2 cellular contexts compared by ENCODE assay signal in the genomic region with DNA sequence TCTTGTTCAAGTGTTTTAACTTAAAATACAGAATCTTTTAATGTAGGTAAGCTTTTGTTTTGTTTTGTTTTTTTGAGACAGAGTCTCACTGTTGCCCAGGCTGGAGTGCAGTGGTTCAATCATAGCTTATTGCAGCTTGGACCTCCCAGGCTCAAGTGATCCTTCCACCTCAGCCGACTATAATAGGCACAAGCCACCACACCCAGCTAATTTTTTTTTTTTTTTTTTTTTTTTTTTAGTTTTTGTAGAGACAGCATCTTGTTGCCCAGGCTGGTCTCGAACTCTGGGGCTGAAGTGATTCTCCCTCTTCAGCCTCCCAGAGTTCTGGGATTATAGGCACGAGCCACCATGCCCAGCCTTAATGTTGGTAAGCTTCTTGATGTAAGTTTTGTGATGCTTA.
TF ChIP-seq lines count a peak whose summit lies in the region.

No MANE protein-coding gene starts in this region.

TF ChIP-seq in SK-N-SH, 30 proteins besides CTCF, POLR2A, EP300 and RAD21 (continued from another document):
- TF ChIP-seq, protein P1, sequence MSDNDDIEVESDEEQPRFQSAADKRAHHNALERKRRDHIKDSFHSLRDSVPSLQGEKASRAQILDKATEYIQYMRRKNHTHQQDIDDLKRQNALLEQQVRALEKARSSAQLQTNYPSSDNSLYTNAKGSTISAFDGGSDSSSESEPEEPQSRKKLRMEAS (IDR thresholded peaks at IDR 0.05; ENCODE audit: low read depth), result no peak
- TF ChIP-seq JUND (IDR thresholded peaks at IDR 0.05), result no peak
- TF ChIP-seq GABPA (IDR thresholded peaks at IDR 0.05; ENCODE audit: low read depth), result no peak
- TF ChIP-seq, protein P2, sequence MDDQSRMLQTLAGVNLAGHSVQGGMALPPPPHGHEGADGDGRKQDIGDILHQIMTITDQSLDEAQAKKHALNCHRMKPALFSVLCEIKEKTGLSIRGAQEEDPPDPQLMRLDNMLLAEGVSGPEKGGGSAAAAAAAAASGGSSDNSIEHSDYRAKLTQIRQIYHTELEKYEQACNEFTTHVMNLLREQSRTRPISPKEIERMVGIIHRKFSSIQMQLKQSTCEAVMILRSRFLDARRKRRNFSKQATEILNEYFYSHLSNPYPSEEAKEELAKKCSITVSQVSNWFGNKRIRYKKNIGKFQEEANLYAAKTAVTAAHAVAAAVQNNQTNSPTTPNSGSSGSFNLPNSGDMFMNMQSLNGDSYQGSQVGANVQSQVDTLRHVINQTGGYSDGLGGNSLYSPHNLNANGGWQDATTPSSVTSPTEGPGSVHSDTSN (IDR thresholded peaks at IDR 0.05), result no peak
- TF ChIP-seq MXI1 (IDR thresholded peaks at IDR 0.05; ENCODE audit: low read depth, low read length), result no peak
- TF ChIP-seq, protein P3, sequence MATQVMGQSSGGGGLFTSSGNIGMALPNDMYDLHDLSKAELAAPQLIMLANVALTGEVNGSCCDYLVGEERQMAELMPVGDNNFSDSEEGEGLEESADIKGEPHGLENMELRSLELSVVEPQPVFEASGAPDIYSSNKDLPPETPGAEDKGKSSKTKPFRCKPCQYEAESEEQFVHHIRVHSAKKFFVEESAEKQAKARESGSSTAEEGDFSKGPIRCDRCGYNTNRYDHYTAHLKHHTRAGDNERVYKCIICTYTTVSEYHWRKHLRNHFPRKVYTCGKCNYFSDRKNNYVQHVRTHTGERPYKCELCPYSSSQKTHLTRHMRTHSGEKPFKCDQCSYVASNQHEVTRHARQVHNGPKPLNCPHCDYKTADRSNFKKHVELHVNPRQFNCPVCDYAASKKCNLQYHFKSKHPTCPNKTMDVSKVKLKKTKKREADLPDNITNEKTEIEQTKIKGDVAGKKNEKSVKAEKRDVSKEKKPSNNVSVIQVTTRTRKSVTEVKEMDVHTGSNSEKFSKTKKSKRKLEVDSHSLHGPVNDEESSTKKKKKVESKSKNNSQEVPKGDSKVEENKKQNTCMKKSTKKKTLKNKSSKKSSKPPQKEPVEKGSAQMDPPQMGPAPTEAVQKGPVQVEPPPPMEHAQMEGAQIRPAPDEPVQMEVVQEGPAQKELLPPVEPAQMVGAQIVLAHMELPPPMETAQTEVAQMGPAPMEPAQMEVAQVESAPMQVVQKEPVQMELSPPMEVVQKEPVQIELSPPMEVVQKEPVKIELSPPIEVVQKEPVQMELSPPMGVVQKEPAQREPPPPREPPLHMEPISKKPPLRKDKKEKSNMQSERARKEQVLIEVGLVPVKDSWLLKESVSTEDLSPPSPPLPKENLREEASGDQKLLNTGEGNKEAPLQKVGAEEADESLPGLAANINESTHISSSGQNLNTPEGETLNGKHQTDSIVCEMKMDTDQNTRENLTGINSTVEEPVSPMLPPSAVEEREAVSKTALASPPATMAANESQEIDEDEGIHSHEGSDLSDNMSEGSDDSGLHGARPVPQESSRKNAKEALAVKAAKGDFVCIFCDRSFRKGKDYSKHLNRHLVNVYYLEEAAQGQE (IDR thresholded peaks at IDR 0.05; ENCODE audit: low read depth, low read length), result no peak
- no peak for TF ChIP-seq RFX5 (IDR thresholded peaks at IDR 0.05; ENCODE audit: low read length)
- no peak for TF ChIP-seq RCOR1 (IDR thresholded peaks at IDR 0.05; ENCODE audit: low read length)
- TF ChIP-seq SMC3 (IDR thresholded peaks at IDR 0.05; ENCODE audit: low read depth, low read length), result no peak
- TF ChIP-seq SIN3A (IDR thresholded peaks at IDR 0.05; ENCODE audit: borderline replicate concordance, low read depth, low read length), result no peak
- TF ChIP-seq, protein P4, sequence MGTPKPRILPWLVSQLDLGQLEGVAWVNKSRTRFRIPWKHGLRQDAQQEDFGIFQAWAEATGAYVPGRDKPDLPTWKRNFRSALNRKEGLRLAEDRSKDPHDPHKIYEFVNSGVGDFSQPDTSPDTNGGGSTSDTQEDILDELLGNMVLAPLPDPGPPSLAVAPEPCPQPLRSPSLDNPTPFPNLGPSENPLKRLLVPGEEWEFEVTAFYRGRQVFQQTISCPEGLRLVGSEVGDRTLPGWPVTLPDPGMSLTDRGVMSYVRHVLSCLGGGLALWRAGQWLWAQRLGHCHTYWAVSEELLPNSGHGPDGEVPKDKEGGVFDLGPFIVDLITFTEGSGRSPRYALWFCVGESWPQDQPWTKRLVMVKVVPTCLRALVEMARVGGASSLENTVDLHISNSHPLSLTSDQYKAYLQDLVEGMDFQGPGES (IDR thresholded peaks at IDR 0.05; ENCODE audit: low read depth, low read length), result no peak
- TF ChIP-seq, protein P5, sequence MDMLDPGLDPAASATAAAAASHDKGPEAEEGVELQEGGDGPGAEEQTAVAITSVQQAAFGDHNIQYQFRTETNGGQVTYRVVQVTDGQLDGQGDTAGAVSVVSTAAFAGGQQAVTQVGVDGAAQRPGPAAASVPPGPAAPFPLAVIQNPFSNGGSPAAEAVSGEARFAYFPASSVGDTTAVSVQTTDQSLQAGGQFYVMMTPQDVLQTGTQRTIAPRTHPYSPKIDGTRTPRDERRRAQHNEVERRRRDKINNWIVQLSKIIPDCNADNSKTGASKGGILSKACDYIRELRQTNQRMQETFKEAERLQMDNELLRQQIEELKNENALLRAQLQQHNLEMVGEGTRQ (IDR thresholded peaks at IDR 0.05; ENCODE audit: borderline replicate concordance, low read depth, low read length), result no peak
- TF ChIP-seq, protein P6, sequence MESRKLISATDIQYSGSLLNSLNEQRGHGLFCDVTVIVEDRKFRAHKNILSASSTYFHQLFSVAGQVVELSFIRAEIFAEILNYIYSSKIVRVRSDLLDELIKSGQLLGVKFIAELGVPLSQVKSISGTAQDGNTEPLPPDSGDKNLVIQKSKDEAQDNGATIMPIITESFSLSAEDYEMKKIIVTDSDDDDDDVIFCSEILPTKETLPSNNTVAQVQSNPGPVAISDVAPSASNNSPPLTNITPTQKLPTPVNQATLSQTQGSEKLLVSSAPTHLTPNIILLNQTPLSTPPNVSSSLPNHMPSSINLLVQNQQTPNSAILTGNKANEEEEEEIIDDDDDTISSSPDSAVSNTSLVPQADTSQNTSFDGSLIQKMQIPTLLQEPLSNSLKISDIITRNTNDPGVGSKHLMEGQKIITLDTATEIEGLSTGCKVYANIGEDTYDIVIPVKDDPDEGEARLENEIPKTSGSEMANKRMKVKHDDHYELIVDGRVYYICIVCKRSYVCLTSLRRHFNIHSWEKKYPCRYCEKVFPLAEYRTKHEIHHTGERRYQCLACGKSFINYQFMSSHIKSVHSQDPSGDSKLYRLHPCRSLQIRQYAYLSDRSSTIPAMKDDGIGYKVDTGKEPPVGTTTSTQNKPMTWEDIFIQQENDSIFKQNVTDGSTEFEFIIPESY (IDR thresholded peaks at IDR 0.05; ENCODE audit: borderline replicate concordance, low read depth), result no peak
- no peak for TF ChIP-seq NRF1 (IDR thresholded peaks at IDR 0.05; ENCODE audit: low read depth, low read length)
- no peak for TF ChIP-seq TEAD4 (IDR thresholded peaks at IDR 0.05; ENCODE audit: borderline replicate concordance, insufficient read depth)

TF ChIP-seq in SK-N-SH treated with all-trans-retinoic acid at 6 μM for 48 hours, 23 proteins besides CTCF, POLR2A, EP300 and RAD21 (continued from another document):
- TF ChIP-seq, protein P7, sequence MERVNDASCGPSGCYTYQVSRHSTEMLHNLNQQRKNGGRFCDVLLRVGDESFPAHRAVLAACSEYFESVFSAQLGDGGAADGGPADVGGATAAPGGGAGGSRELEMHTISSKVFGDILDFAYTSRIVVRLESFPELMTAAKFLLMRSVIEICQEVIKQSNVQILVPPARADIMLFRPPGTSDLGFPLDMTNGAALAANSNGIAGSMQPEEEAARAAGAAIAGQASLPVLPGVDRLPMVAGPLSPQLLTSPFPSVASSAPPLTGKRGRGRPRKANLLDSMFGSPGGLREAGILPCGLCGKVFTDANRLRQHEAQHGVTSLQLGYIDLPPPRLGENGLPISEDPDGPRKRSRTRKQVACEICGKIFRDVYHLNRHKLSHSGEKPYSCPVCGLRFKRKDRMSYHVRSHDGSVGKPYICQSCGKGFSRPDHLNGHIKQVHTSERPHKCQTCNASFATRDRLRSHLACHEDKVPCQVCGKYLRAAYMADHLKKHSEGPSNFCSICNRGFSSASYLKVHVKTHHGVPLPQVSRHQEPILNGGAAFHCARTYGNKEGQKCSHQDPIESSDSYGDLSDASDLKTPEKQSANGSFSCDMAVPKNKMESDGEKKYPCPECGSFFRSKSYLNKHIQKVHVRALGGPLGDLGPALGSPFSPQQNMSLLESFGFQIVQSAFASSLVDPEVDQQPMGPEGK (CRISPR knock-in tag; IDR thresholded peaks at IDR 0.05; ENCODE audit: borderline replicate concordance), result no peak
- no peak for TF ChIP-seq TOX (CRISPR knock-in tag; IDR thresholded peaks at IDR 0.05; ENCODE audit: borderline replicate concordance)
